In the genomic region with DNA sequence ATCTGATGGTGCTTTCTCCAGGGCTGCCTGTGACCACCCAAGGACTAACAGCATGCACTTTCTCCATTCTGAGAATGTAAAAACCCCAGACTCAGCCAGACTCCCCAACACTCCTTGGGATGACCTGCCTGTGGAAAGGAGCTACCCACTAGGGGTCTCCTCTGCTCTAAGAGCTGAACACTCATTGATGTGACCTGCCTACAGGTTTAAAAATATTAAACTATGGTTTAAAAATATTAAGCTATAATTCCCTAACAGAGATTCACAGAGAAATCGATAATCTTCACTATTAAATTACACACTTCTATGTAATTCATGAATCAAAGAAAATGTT, we compare ENCODE assay signal across 1 cellular context.
TF ChIP-seq lines count a peak whose summit lies in the region.

No MANE protein-coding gene starts in this region.

TF ChIP-seq in GM23338, 12 proteins besides CTCF, POLR2A, EP300 and RAD21 (continued from another document):
- TF ChIP-seq, protein P1, sequence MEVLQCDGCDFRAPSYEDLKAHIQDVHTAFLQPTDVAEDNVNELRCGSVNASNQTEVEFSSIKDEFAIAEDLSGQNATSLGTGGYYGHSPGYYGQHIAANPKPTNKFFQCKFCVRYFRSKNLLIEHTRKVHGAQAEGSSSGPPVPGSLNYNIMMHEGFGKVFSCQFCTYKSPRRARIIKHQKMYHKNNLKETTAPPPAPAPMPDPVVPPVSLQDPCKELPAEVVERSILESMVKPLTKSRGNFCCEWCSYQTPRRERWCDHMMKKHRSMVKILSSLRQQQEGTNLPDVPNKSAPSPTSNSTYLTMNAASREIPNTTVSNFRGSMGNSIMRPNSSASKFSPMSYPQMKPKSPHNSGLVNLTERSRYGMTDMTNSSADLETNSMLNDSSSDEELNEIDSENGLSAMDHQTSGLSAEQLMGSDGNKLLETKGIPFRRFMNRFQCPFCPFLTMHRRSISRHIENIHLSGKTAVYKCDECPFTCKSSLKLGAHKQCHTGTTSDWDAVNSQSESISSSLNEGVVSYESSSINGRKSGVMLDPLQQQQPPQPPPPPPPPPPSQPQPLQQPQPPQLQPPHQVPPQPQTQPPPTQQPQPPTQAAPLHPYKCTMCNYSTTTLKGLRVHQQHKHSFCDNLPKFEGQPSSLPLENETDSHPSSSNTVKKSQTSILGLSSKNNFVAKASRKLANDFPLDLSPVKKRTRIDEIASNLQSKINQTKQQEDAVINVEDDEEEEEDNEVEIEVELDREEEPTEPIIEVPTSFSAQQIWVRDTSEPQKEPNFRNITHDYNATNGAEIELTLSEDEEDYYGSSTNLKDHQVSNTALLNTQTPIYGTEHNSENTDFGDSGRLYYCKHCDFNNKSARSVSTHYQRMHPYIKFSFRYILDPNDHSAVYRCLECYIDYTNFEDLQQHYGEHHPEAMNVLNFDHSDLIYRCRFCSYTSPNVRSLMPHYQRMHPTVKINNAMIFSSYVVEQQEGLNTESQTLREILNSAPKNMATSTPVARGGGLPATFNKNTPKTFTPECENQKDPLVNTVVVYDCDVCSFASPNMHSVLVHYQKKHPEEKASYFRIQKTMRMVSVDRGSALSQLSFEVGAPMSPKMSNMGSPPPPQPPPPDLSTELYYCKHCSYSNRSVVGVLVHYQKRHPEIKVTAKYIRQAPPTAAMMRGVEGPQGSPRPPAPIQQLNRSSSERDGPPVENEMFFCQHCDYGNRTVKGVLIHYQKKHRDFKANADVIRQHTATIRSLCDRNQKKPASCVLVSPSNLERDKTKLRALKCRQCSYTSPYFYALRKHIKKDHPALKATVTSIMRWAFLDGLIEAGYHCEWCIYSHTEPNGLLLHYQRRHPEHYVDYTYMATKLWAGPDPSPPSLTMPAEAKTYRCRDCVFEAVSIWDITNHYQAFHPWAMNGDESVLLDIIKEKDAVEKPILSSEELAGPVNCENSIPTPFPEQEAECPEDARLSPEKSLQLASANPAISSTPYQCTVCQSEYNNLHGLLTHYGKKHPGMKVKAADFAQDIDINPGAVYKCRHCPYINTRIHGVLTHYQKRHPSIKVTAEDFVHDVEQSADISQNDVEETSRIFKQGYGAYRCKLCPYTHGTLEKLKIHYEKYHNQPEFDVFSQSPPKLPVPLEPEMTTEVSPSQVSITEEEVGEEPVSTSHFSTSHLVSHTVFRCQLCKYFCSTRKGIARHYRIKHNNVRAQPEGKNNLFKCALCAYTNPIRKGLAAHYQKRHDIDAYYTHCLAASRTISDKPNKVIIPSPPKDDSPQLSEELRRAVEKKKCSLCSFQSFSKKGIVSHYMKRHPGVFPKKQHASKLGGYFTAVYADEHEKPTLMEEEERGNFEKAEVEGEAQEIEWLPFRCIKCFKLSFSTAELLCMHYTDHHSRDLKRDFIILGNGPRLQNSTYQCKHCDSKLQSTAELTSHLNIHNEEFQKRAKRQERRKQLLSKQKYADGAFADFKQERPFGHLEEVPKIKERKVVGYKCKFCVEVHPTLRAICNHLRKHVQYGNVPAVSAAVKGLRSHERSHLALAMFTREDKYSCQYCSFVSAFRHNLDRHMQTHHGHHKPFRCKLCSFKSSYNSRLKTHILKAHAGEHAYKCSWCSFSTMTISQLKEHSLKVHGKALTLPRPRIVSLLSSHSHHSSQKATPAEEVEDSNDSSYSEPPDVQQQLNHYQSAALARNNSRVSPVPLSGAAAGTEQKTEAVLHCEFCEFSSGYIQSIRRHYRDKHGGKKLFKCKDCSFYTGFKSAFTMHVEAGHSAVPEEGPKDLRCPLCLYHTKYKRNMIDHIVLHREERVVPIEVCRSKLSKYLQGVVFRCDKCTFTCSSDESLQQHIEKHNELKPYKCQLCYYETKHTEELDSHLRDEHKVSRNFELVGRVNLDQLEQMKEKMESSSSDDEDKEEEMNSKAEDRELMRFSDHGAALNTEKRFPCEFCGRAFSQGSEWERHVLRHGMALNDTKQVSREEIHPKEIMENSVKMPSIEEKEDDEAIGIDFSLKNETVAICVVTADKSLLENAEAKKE (CRISPR knock-in tag; IDR thresholded peaks at IDR 0.05): no peak
